Comparison of ENCODE assay signal across 29 cellular contexts in genomic region chr12:121961195-121961879, GRCh38.
"Had no signal": no experiment of that assay in that cellular context is flagged by ENCODE, and none has a peak within 500 bp of the region (broad histone marks: within the 10 kb centered on the region; RNA-seq: fewer than 3 reads in every experiment).

No MANE protein-coding gene starts in this region.

- H3K9me3 Mint-ChIP-seq: immature natural killer cell; mesothelial cell of epicardium; naive B cell; natural killer cell; nephron progenitor cell; neural progenitor cell; stimulated activated naive B cell treated with anti-CD40 and anti-IgM and Interleukin-4, amounts not matched to agents 10 μg/mL and 1 μg/mL and 100 μg/mL, for 72 hours had no signal

- H3K36me3 ChIP-seq: left ventricle myocardium inferior, neural progenitor cell, neutrophil, ovary, right atrium auricular region, stomach, thyroid gland, transverse colon, upper lobe of left lung, vagina had no signal

- H3K27me3 Mint-ChIP-seq: stimulated activated naive B cell treated with anti-CD40 and anti-IgM and Interleukin-4, amounts not matched to agents 10 μg/mL and 1 μg/mL and 100 μg/mL, for 72 hours had no signal

- H3K4me2 ChIP-seq: neural progenitor cell had no signal

- H3K27ac Mint-ChIP-seq: immature natural killer cell; mesothelial cell of epicardium; natural killer cell; nephron progenitor cell; progenitor cell of endocrine pancreas; stimulated activated naive B cell treated with anti-CD40 and anti-IgM and Interleukin-4, amounts not matched to agents 10 μg/mL and 1 μg/mL and 100 μg/mL, for 72 hours had no signal

- H3K4me1 Mint-ChIP-seq: immature natural killer cell, natural killer cell, neural progenitor cell had no signal

- ATAC-seq: natural killer cell; sciatic nerve; stimulated activated naive B cell treated with anti-CD40 and anti-IgM and Interleukin-4, amounts not matched to agents 10 μg/mL and 1 μg/mL and 100 μg/mL, for 72 hours; stimulated activated naive CD8-positive, alpha-beta T cell treated with anti-CD3 and anti-CD28 coated beads, Interleukin-15, Interleukin-2, amounts not matched to agents 100 U/mL and 50 U/mL, for 24 hours had no signal

- H3K4me1 ChIP-seq: right atrium auricular region, stomach, testis, transverse colon had no signal

- H3K4me3 Mint-ChIP-seq: mesothelial cell of epicardium; naive B cell; natural killer cell; nephron progenitor cell; neural progenitor cell; stimulated activated naive B cell treated with anti-CD40 and anti-IgM and Interleukin-4, amounts not matched to agents 10 μg/mL and 1 μg/mL and 100 μg/mL, for 72 hours had no signal

- H3K9ac ChIP-seq: neural progenitor cell had no signal

- FAIRE-seq: islet of Langerhans had no signal

- DNase-seq: hypothalamus; immature natural killer cell; left ventricle myocardium inferior; mesendoderm; naive B cell; natural killer cell; nephron progenitor cell; ovary; stimulated activated CD4-positive, alpha-beta T cell treated with anti-CD3 and anti-CD28 coated beads, Interleukin-12 subunit alpha, Interleukin-12 subunit beta, amount 100 ng/mL, for 4 hours; stimulated activated CD4-positive, alpha-beta T cell treated with anti-CD3 and anti-CD28 coated beads, Interleukin-15, amount 100 ng/mL, for 24 hours; stimulated activated CD4-positive, alpha-beta T cell treated with anti-CD3 and anti-CD28 coated beads, Interleukin-2, amount 100 ng/mL, for 24 hours; stimulated activated CD4-positive, alpha-beta T cell treated with anti-CD3 and anti-CD28 coated beads, Interleukin-4, amount 100 ng/mL, for 1 hour; stimulated activated naive B cell treated with anti-CD40 and anti-IgM and Interleukin-4, amounts not matched to agents 10 μg/mL and 1 μg/mL and 100 μg/mL, for 72 hours; stimulated activated naive CD8-positive, alpha-beta T cell treated with anti-CD3 and anti-CD28 coated beads, Interleukin-15, Interleukin-2, amounts not matched to agents 100 U/mL and 50 U/mL, for 24 hours; stomach; testis; thyroid gland; transverse colon; upper lobe of left lung had no signal

- H3K27ac ChIP-seq: left ventricle myocardium inferior, neural progenitor cell, neutrophil, ovary, right atrium auricular region, skin epidermis, stomach, testis, thyroid gland, transverse colon, upper lobe of left lung, vagina had no signal

- H3K36me3 Mint-ChIP-seq: immature natural killer cell; naive B cell; natural killer cell; neural progenitor cell; stimulated activated naive B cell treated with anti-CD40 and anti-IgM and Interleukin-4, amounts not matched to agents 10 μg/mL and 1 μg/mL and 100 μg/mL, for 72 hours had no signal

- H3K4me3 ChIP-seq: left ventricle myocardium inferior, lung, neural progenitor cell, ovary, right atrium auricular region, skin epidermis, stomach, testis, thyroid gland, transverse colon, upper lobe of left lung, vagina had no signal

- H3K9me3 ChIP-seq: left ventricle myocardium inferior, neutrophil, ovary, right atrium auricular region, stomach, testis, thyroid gland, transverse colon, upper lobe of left lung, vagina had no signal

- H2AFZ ChIP-seq: neural progenitor cell had no signal

- H3K27me3 ChIP-seq: neural progenitor cell, neutrophil, ovary, right atrium auricular region, stomach, testis, thyroid gland, transverse colon, upper lobe of left lung, vagina had no signal
